In the genomic region with DNA sequence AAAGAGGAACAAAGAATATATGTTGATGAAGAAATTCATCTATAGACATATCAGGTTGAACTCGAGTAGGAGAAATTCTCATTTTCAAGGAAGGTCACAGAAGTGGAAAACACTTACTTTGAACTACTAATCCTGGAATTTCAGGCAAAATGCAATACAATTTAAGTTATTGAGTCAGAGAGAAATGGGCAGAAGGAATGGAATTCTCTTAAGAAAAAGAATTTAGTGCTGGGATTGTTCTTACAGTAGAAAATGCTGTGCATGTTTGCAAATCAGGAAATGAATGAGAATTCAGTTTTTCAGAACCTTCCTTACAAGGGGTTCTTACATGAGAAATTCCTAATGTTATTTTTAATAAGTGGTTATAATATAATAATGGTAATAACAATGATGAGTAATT, we compare ENCODE assay signal across 14 cellular contexts.
"Had no signal": no experiment of that assay in that cellular context is flagged by ENCODE, and none has a peak within 500 bp of the region (broad histone marks: within the 10 kb centered on the region; RNA-seq: fewer than 3 reads in every experiment).

No MANE protein-coding gene starts in this region.

- H3K36me3 Mint-ChIP-seq: naive B cell had no signal

- H3K27me3 ChIP-seq: ascending aorta, colonic mucosa, gastrocnemius medialis, heart right ventricle, tibial artery, uterus had no signal

- H3K27ac ChIP-seq: colonic mucosa, parathyroid adenoma, uterus had no signal

- H2AFZ ChIP-seq: parathyroid adenoma had no signal

- H3K9me3 Mint-ChIP-seq: naive B cell had no signal

- H3K9ac ChIP-seq: parathyroid adenoma had no signal

- H3K9me3 ChIP-seq: ascending aorta, colonic mucosa, gastrocnemius medialis, heart right ventricle, tibial artery, uterus had no signal

- H3K4me3 Mint-ChIP-seq: activated CD4-positive, alpha-beta T cell treated with anti-CD3 and anti-CD28 coated beads, Interleukin-2, amount 10 ng/mL, durations not matched to agents 7 days and 5 days; stimulated activated naive B cell treated with anti-CD40 and anti-IgM and Interleukin-4, amounts not matched to agents 10 μg/mL and 1 μg/mL and 100 μg/mL, for 72 hours had no signal

- H3K4me1 ChIP-seq: colonic mucosa, parathyroid adenoma, uterus had no signal

- DNase-seq: activated CD4-positive, alpha-beta T cell treated with anti-CD3 and anti-CD28 coated beads, Interleukin-2, amount 10 ng/mL, durations not matched to agents 7 days and 5 days; activated naive CD4-positive, alpha-beta T cell; activated T-cell treated with anti-CD3 and anti-CD28 coated beads for 4 hours; colonic mucosa; effector CD8-positive, alpha-beta T cell; gastrocnemius medialis; heart right ventricle; naive B cell; stimulated activated CD4-positive, alpha-beta T cell treated with anti-CD3 and anti-CD28 coated beads, Interleukin-2, amount 100 ng/mL, for 48 hours; stimulated activated naive B cell treated with anti-CD40 and anti-IgM and Interleukin-4, amounts not matched to agents 10 μg/mL and 1 μg/mL and 100 μg/mL, for 72 hours; tibial artery; uterus had no signal

- ATAC-seq: gastrocnemius medialis; heart right ventricle; stimulated activated naive B cell treated with anti-CD40 and anti-IgM and Interleukin-4, amounts not matched to agents 10 μg/mL and 1 μg/mL and 100 μg/mL, for 72 hours had no signal

- H3K27ac Mint-ChIP-seq: activated CD4-positive, alpha-beta T cell treated with anti-CD3 and anti-CD28 coated beads, Interleukin-2, amount 10 ng/mL, durations not matched to agents 7 days and 5 days; stimulated activated naive B cell treated with anti-CD40 and anti-IgM and Interleukin-4, amounts not matched to agents 10 μg/mL and 1 μg/mL and 100 μg/mL, for 72 hours had no signal

- H3K36me3 ChIP-seq: ascending aorta, colonic mucosa, gastrocnemius medialis, heart right ventricle, tibial artery, uterus had no signal

- H3K27me3 Mint-ChIP-seq: activated CD4-positive, alpha-beta T cell treated with anti-CD3 and anti-CD28 coated beads, Interleukin-2, amount 10 ng/mL, durations not matched to agents 7 days and 5 days; naive B cell; stimulated activated naive B cell treated with anti-CD40 and anti-IgM and Interleukin-4, amounts not matched to agents 10 μg/mL and 1 μg/mL and 100 μg/mL, for 72 hours had no signal

- H3K4me3 ChIP-seq: ascending aorta, colonic mucosa, gastrocnemius medialis, heart right ventricle, tibial artery, uterus had no signal
